Comparison of ENCODE assay signal across 1 cellular context in the genomic region with DNA sequence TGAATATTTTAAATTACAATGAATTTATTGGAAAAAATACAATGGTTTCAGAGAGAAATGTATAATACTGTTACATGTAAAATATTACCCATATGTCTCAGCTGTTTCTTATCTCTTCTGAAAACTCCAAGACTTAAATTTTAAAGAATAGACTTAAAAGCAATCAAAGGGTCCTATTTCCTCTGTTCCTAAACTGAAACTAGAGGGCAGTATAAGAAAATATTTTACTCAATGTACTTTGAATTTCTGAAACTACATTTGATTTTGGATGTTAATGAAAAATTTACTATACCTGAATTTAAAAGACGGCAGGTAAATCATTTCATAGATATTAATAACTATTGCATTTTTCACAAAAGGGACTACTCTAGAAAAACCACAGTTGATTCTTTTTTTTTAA.
TF ChIP-seq lines count a peak whose summit lies in the region.

No MANE protein-coding gene starts in this region.

TF ChIP-seq in SK-N-SH, 30 proteins besides CTCF, POLR2A, EP300 and RAD21:
- TF ChIP-seq, protein P1, sequence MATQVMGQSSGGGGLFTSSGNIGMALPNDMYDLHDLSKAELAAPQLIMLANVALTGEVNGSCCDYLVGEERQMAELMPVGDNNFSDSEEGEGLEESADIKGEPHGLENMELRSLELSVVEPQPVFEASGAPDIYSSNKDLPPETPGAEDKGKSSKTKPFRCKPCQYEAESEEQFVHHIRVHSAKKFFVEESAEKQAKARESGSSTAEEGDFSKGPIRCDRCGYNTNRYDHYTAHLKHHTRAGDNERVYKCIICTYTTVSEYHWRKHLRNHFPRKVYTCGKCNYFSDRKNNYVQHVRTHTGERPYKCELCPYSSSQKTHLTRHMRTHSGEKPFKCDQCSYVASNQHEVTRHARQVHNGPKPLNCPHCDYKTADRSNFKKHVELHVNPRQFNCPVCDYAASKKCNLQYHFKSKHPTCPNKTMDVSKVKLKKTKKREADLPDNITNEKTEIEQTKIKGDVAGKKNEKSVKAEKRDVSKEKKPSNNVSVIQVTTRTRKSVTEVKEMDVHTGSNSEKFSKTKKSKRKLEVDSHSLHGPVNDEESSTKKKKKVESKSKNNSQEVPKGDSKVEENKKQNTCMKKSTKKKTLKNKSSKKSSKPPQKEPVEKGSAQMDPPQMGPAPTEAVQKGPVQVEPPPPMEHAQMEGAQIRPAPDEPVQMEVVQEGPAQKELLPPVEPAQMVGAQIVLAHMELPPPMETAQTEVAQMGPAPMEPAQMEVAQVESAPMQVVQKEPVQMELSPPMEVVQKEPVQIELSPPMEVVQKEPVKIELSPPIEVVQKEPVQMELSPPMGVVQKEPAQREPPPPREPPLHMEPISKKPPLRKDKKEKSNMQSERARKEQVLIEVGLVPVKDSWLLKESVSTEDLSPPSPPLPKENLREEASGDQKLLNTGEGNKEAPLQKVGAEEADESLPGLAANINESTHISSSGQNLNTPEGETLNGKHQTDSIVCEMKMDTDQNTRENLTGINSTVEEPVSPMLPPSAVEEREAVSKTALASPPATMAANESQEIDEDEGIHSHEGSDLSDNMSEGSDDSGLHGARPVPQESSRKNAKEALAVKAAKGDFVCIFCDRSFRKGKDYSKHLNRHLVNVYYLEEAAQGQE (IDR thresholded peaks at IDR 0.05; ENCODE audit: low read depth, low read length), result no peak
- TF ChIP-seq, protein P2, sequence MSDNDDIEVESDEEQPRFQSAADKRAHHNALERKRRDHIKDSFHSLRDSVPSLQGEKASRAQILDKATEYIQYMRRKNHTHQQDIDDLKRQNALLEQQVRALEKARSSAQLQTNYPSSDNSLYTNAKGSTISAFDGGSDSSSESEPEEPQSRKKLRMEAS (IDR thresholded peaks at IDR 0.05; ENCODE audit: low read depth), result no peak
- no peak for TF ChIP-seq CHD2 (IDR thresholded peaks at IDR 0.05; ENCODE audit: low read length, partially characterized antibody)
- no peak for TF ChIP-seq GATA2 (CRISPR knock-in tag; IDR thresholded peaks at IDR 0.05)
- TF ChIP-seq FOXM1 (IDR thresholded peaks at IDR 0.05; ENCODE audit: low read depth), result no peak
- TF ChIP-seq MXI1 (IDR thresholded peaks at IDR 0.05; ENCODE audit: low read depth, low read length), result no peak
- no peak for TF ChIP-seq JUND (IDR thresholded peaks at IDR 0.05)
- TF ChIP-seq, protein P3, sequence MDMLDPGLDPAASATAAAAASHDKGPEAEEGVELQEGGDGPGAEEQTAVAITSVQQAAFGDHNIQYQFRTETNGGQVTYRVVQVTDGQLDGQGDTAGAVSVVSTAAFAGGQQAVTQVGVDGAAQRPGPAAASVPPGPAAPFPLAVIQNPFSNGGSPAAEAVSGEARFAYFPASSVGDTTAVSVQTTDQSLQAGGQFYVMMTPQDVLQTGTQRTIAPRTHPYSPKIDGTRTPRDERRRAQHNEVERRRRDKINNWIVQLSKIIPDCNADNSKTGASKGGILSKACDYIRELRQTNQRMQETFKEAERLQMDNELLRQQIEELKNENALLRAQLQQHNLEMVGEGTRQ (IDR thresholded peaks at IDR 0.05; ENCODE audit: borderline replicate concordance, low read depth, low read length), result no peak
- TF ChIP-seq GABPA (IDR thresholded peaks at IDR 0.05; ENCODE audit: low read depth), result no peak
